Comparison of ENCODE assay signal across 20 cellular contexts in the genomic region with DNA sequence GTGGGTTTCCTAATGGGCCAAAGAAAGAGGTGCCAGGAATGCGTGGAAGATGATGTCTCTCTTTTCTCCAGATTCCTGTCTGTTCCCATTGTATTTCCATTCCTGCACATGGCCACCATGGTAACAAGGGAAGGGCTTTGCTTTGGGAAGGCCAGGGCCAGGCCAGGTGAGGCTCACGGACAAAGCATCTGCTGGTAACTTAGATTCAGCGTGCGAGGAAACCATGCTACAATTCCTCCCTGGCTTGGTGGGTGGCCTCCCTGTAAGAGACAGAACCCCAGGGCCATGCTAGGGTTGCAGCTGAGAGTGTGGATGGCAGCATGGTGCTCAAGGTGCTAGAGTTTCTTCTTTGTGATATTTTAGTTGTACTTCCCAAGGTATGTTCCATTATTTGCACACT. TPM values are rescaled to one million over a fixed set of nuclear protein-coding genes. Genes with fewer than 3 reads are reported as not detected.
DNase-seq lines count a peak whose midpoint lies in the region; ATAC-seq and TF ChIP-seq lines count a peak whose summit lies in the region.
"Had no signal": no experiment of that assay in that cellular context is flagged by ENCODE, and none has a peak within 500 bp of the region (broad histone marks: within the 10 kb centered on the region; RNA-seq: fewer than 3 reads in every experiment).

No MANE protein-coding gene starts in this region.

- POLR2A ChIA-PET in HEK293T (lab: Yijun Ruan, JAX), result no interaction called here

- no peak overlapping the region for H3K27ac ChIP-seq in upper lobe of right lung
- H3K27ac ChIP-seq: 22Rv1, BLaER1, C4-2B, GM23248 had no signal

- peaks cover 54% of the 10 kb centered on the region for H3K27me3 Mint-ChIP-seq in T-helper 17 cell

- no peak overlapping the region for H3K4me3 Mint-ChIP-seq in T-helper 17 cell
- H3K4me3 Mint-ChIP-seq: B cell; CD4-positive, CD25-positive, alpha-beta regulatory T cell; CD8-positive, alpha-beta T cell; H9; HFFc6 had no signal

- H3K9me3 ChIP-seq in upper lobe of right lung, result no peaks in the 10 kb centered on the region
- no peaks in the 10 kb centered on the region for H3K9me3 ChIP-seq in T-helper 17 cell (ENCODE audit: control insufficient read depth, low read length, poor library complexity, severe bottlenecking)
- H3K9me3 ChIP-seq: BLaER1, Caco-2 had no signal

- peak; percentile 41 for DNase-seq in activated effector memory CD4-positive, alpha-beta T cell treated with anti-CD3 and anti-CD28 coated beads, Interleukin-2, amount 50 U/mL, for 16 hours
- DNase-seq in activated effector memory CD4-positive, alpha-beta T cell treated with Interleukin-2 at 50 U/mL for 16 hours, result no peak
- DNase-seq in mesenteric fat pad (ENCODE audit: low spot score) (peak; percentile 35), upper lobe of right lung (peak; percentile 2), HEK293T (ENCODE audit: extremely low spot score) (no peak), T-helper 17 cell (no peak)
- DNase-seq: CD4-positive, CD25-positive, alpha-beta regulatory T cell; CD8-positive, alpha-beta T cell; DMS153; DND-41; GM23248; H9; HFFc6 had no signal

- peaks cover 5% of the 10 kb centered on the region for H3K4me1 Mint-ChIP-seq in T-helper 17 cell
- H3K4me1 Mint-ChIP-seq: B cell; CD4-positive, CD25-positive, alpha-beta regulatory T cell had no signal

- H3K4me1 ChIP-seq in upper lobe of right lung, result no peaks in the 10 kb centered on the region
- H3K4me1 ChIP-seq: Caco-2 had no signal

- no peak overlapping the region for H3K27ac Mint-ChIP-seq in T-helper 17 cell
- H3K27ac Mint-ChIP-seq: B cell; CD4-positive, CD25-positive, alpha-beta regulatory T cell; CD8-positive, alpha-beta T cell; H9; HFFc6 had no signal

- H3K4me3 ChIP-seq in upper lobe of right lung, result no peak overlapping the region
- H3K4me3 ChIP-seq: BLaER1, GM23248 had no signal

- H3K27me3 ChIP-seq in upper lobe of right lung, result peaks cover 43% of the 10 kb centered on the region
- H3K27me3 ChIP-seq: BLaER1 had no signal

- intact Hi-C loops in upper lobe of right lung (cut with DNase I), result no loop called here

- no peaks in the 10 kb centered on the region for H3K36me3 ChIP-seq in upper lobe of right lung
- H3K36me3 ChIP-seq: BLaER1 had no signal

- CTCF ChIA-PET in HEK293T (lab: Yijun Ruan, JAX), result no interaction called here

- TF ChIP-seq CTCF in upper lobe of right lung (IDR thresholded peaks at IDR 0.05), result no peak

- ATAC-seq in upper lobe of right lung (no peak), T-helper 17 cell (no peak)
- ATAC-seq: CD8-positive, alpha-beta T cell; HCT116 had no signal

- peaks cover 3% of the 10 kb centered on the region for H3K36me3 Mint-ChIP-seq in T-helper 17 cell (ENCODE audit: low read depth)
- H3K36me3 Mint-ChIP-seq: CD4-positive, CD25-positive, alpha-beta regulatory T cell; CD8-positive, alpha-beta T cell had no signal

TF ChIP-seq in HEK293T, 16 proteins besides CTCF, POLR2A, EP300 and RAD21:
- TF ChIP-seq FOXA1 (IDR thresholded peaks at IDR 0.05) (no peak), ZNF384 (IDR thresholded peaks at IDR 0.05) (no peak), ARNT (IDR thresholded peaks at IDR 0.05) (no peak)

RNA-seq across cellular contexts. Expression of a gene that starts 45.0 kb away (rescaled TPM):
- total RNA-seq in mesenteric fat pad, result not detected
- total RNA-seq in upper lobe of right lung, result not detected
- not detected for total RNA-seq in T-helper 17 cell
- total RNA-seq: Caco-2; CD8-positive, alpha-beta T cell; GM23248; H4; H9; HFFc6 had no signal

Comparison
In these comparisons a context has a peak if more than half of its experiments do, and no peak if none do; other contexts are left out.
1. DNase-seq: peak in activated effector memory CD4-positive, alpha-beta T cell treated with anti-CD3 and anti-CD28 coated beads, Interleukin-2, amount 50 U/mL, for 16 hours (single experiment), mesenteric fat pad (single experiment) and upper lobe of right lung (single experiment); none in activated effector memory CD4-positive, alpha-beta T cell treated with Interleukin-2 at 50 U/mL for 16 hours (single experiment), HEK293T (single experiment) and T-helper 17 cell (0 of 3).